Comparison of ENCODE assay signal across 13 cellular contexts in genomic region chr17:1367351-1367745, GRCh38.
DNase-seq lines count a peak whose midpoint lies in the region; ATAC-seq and TF ChIP-seq lines count a peak whose summit lies in the region.
"Had no signal": no experiment of that assay in that cellular context is flagged by ENCODE, and none has a peak within 500 bp of the region (broad histone marks: within the 10 kb centered on the region; RNA-seq: fewer than 3 reads in every experiment).

No MANE protein-coding gene starts in this region.

- no peak overlapping the region for H3K4me3 Mint-ChIP-seq in nephron progenitor cell

- H3K4me1 Mint-ChIP-seq in nephron progenitor cell = peaks cover 27% of the 10 kb centered on the region

- H3K36me3 ChIP-seq in HUES48 (ENCODE audit: control insufficient read depth, insufficient read depth, low read length) = peaks cover 31% of the 10 kb centered on the region
- H3K36me3 ChIP-seq in brain microvascular endothelial cell (replicated peaks) = peaks cover 14% of the 10 kb centered on the region

- H3K36me3 Mint-ChIP-seq in nephron progenitor cell (ENCODE audit: low read depth) = peaks cover 39% of the 10 kb centered on the region

- H3K4me3 ChIP-seq in AG10803 (ENCODE audit: low read length) (no peak overlapping the region), HUES48 (ENCODE audit: low read depth, low read length) (no peak overlapping the region), brain microvascular endothelial cell (ENCODE audit: low read depth, low read length) (no peak overlapping the region)
- H3K4me3 ChIP-seq: left lung, testis had no signal

- H3K9ac ChIP-seq in HUES48 (ENCODE audit: low read depth, low read length) = no peak overlapping the region

- DNase-seq in AG10803 (ENCODE audit: low read depth) (peak; percentile 54), brain microvascular endothelial cell (no peak), nephron progenitor cell (no peak), kidney glomerular epithelial cell (lab: John Stamatoyannopoulos, UW) (no peak)
- DNase-seq in stimulated activated CD4-positive, alpha-beta T cell treated with anti-CD3 and anti-CD28 coated beads, Interleukin-2, amount 100 ng/mL, for 24 hours = no peak
- no peak for DNase-seq in activated CD4-positive, alpha-beta T cell treated with anti-CD3 and anti-CD28 coated beads for 48 hours
- DNase-seq: activated CD8-positive, alpha-beta memory T cell treated with anti-CD3 and anti-CD28 coated beads, Interleukin-2, amount 50 U/mL, for 48 hours; left lung; NCI-H2029; testis had no signal

- H3K9me3 Mint-ChIP-seq in nephron progenitor cell = no peaks in the 10 kb centered on the region

- H3K4me1 ChIP-seq in HUES48 (ENCODE audit: control insufficient read depth, insufficient read depth, low read length) = peaks cover 13% of the 10 kb centered on the region

- H3K27me3 ChIP-seq in HUES48 (ENCODE audit: control insufficient read depth, insufficient read depth, low read length) (no peaks in the 10 kb centered on the region), brain microvascular endothelial cell (replicated peaks) (no peaks in the 10 kb centered on the region)
- H3K27me3 ChIP-seq: left lung, testis had no signal

- H3K27ac ChIP-seq in HUES48 (ENCODE audit: low read depth, low read length) (peak overlapping the region; percentile 8), brain microvascular endothelial cell (peak overlapping the region; percentile 53)
- H3K27ac ChIP-seq: left lung had no signal

- TF ChIP-seq CTCF in AG10803 (conservative IDR thresholded peaks at IDR 0.05; ENCODE audit: low read length) (no peak), brain microvascular endothelial cell (IDR thresholded peaks at IDR 0.05; ENCODE audit: low read depth, low read length, missing control alignments) (no peak), nephron progenitor cell (IDR thresholded peaks at IDR 0.05) (no peak)

- in situ Hi-C loops in brain microvascular endothelial cell (cut with HindIII; ENCODE audit: low pct_ligation_motif_present, low sequenced_read_pairs) = no loop called here

- H3K9me3 ChIP-seq in HUES48 (ENCODE audit: control insufficient read depth, insufficient read depth, low read length) = no peaks in the 10 kb centered on the region
- H3K9me3 ChIP-seq: left lung, testis had no signal

- no peak for ATAC-seq in GM18867 (IDR thresholded peaks at IDR 0.05; ENCODE audit: unreplicated experiment)
- ATAC-seq: left lung, Right ventricle myocardium inferior had no signal

- H3K27me3 Mint-ChIP-seq in nephron progenitor cell (ENCODE audit: low read depth, poor library complexity) = no peaks in the 10 kb centered on the region

- peak overlapping the region; percentile 97 for H3K27ac Mint-ChIP-seq in nephron progenitor cell
